8 cellular contexts compared by ENCODE assay signal in genomic region chr1:206739411-206740076, GRCh38. TPM values are rescaled to one million over a fixed set of nuclear protein-coding genes. Genes with fewer than 3 reads are reported as not detected.
DNase-seq lines count a peak whose midpoint lies in the region; ATAC-seq, FAIRE-seq and TF ChIP-seq lines count a peak whose summit lies in the region.

No MANE protein-coding gene starts in this region.

- no peak overlapping the region for H3K4me3 Mint-ChIP-seq in activated CD4-positive, alpha-beta memory T cell treated with anti-CD3 and anti-CD28 coated beads, Interleukin-2, amount 10 ng/mL, durations not matched to agents 7 days and 5 days
- peak overlapping the region; percentile 57 for H3K4me3 Mint-ChIP-seq in stimulated activated effector memory CD8-positive, alpha-beta T cell treated with anti-CD3 and anti-CD28 coated beads, Interleukin-12 subunit alpha, Interleukin-12 subunit beta, amount 100 ng/mL, for 72 hours
- no peak overlapping the region for H3K4me3 Mint-ChIP-seq in endodermal cell

- H3K9me3 Mint-ChIP-seq in activated CD4-positive, alpha-beta memory T cell treated with anti-CD3 and anti-CD28 coated beads, Interleukin-2, amount 10 ng/mL, durations not matched to agents 7 days and 5 days: no peaks in the 10 kb centered on the region
- no peaks in the 10 kb centered on the region for H3K9me3 Mint-ChIP-seq in stimulated activated effector memory CD8-positive, alpha-beta T cell treated with anti-CD3 and anti-CD28 coated beads, Interleukin-12 subunit alpha, Interleukin-12 subunit beta, amount 100 ng/mL, for 72 hours
- H3K9me3 Mint-ChIP-seq in endodermal cell: no peaks in the 10 kb centered on the region

- CTCF ChIA-PET in activated CD4-positive, alpha-beta memory T cell treated with anti-CD3 and anti-CD28 coated beads, Interleukin-2, amount 10 ng/mL, durations not matched to agents 7 days and 5 days (lab: Charles Lee): interaction anchor here (0.8 to 5.2 kb wide), 12 partner anchors 27 to 179 kb away, joined by 3 to 33 read pairs (median 4); no protein-coding TSS in a partner anchor

- H3K36me3 Mint-ChIP-seq in activated CD4-positive, alpha-beta memory T cell treated with anti-CD3 and anti-CD28 coated beads, Interleukin-2, amount 10 ng/mL, durations not matched to agents 7 days and 5 days (ENCODE audit: low read depth): peaks cover 29% of the 10 kb centered on the region
- peaks cover 34% of the 10 kb centered on the region for H3K36me3 Mint-ChIP-seq in stimulated activated effector memory CD8-positive, alpha-beta T cell treated with anti-CD3 and anti-CD28 coated beads, Interleukin-12 subunit alpha, Interleukin-12 subunit beta, amount 100 ng/mL, for 72 hours
- peaks cover 10% of the 10 kb centered on the region for H3K36me3 Mint-ChIP-seq in endodermal cell (ENCODE audit: low read depth)

- peak; percentile 65; the same call in 1 of the 2 replicates for TF ChIP-seq POLR2A in GM12892 (IDR thresholded peaks at IDR 0.05; ENCODE audit: low read depth, low read length)

- WGBS in endodermal cell (ENCODE audit: insufficient coverage in 1 of 2, insufficient read length in 1 of 2), 2 experiments: 52 to 83% methylated on average over 3 to 5 of the region's 5 CpGs

- no peak overlapping the region for H3K27ac ChIP-seq in endodermal cell (ENCODE audit: low read depth, low read length)
- H3K27ac ChIP-seq in caudate nucleus (ENCODE audit: low read depth, low read length): no peak overlapping the region

- peaks cover 2% of the 10 kb centered on the region for H3K27me3 Mint-ChIP-seq in activated CD4-positive, alpha-beta memory T cell treated with anti-CD3 and anti-CD28 coated beads, Interleukin-2, amount 10 ng/mL, durations not matched to agents 7 days and 5 days
- no peaks in the 10 kb centered on the region for H3K27me3 Mint-ChIP-seq in endodermal cell (ENCODE audit: insufficient read depth)

- no peaks in the 10 kb centered on the region for H3K27me3 ChIP-seq in endodermal cell (ENCODE audit: control insufficient read depth, insufficient read depth, low read length, poor library complexity, severe bottlenecking)

- H3K4me3 ChIP-seq in endodermal cell (ENCODE audit: low read length): no peak overlapping the region

- DNase-seq in GM12892 (ENCODE audit: insufficient read length): peak; percentile 64
- peak; percentile 44 for DNase-seq in activated CD4-positive, alpha-beta memory T cell treated with anti-CD3 and anti-CD28 coated beads, Interleukin-2, amount 10 ng/mL, durations not matched to agents 7 days and 5 days
- peak in 1 of 2 donors; percentile 77 for DNase-seq in stimulated activated effector memory CD8-positive, alpha-beta T cell treated with anti-CD3 and anti-CD28 coated beads, Interleukin-12 subunit alpha, Interleukin-12 subunit beta, amount 100 ng/mL, for 72 hours (ENCODE audit: low spot score in 2 of 2)
- DNase-seq in DMS 273 (lab: John Stamatoyannopoulos, UW; ENCODE audit: unreplicated experiment): no peak
- DNase-seq in endodermal cell: no peak
- DNase-seq in caudate nucleus (lab: John Stamatoyannopoulos, UW): no peak

- H3K9ac ChIP-seq in endodermal cell (ENCODE audit: extremely low read depth, low read length, poor library complexity, severe bottlenecking): no peak overlapping the region

- H3K9me3 ChIP-seq in endodermal cell (ENCODE audit: control insufficient read depth, low read length): no peaks in the 10 kb centered on the region

- ATAC-seq in GM19467 (IDR thresholded peaks at IDR 0.05; ENCODE audit: unreplicated experiment) (peak; percentile 85), HG03439 (IDR thresholded peaks at IDR 0.05; ENCODE audit: unreplicated experiment) (peak; percentile 73)
- peak; percentile 85 for ATAC-seq in stimulated activated effector memory CD8-positive, alpha-beta T cell treated with anti-CD3 and anti-CD28 coated beads, Interleukin-12 subunit alpha, Interleukin-12 subunit beta, amount 100 ng/mL, for 72 hours

- POLR2A ChIA-PET in activated CD4-positive, alpha-beta memory T cell treated with anti-CD3 and anti-CD28 coated beads, Interleukin-2, amount 10 ng/mL, durations not matched to agents 7 days and 5 days (lab: Charles Lee): interaction anchor here (0.6 to 1.5 kb wide), 15 partner anchors 17 to 170 kb away, joined by 3 to 13 read pairs (median 4); partner anchors contain the start of gene IL19

- H3K4me1 ChIP-seq in endodermal cell (ENCODE audit: control insufficient read depth, insufficient read depth, low read length): peaks cover 3% of the 10 kb centered on the region

- TF ChIP-seq CTCF in endodermal cell (conservative IDR thresholded peaks at IDR 0.05): no peak

- peak overlapping the region; percentile 72 for H3K27ac Mint-ChIP-seq in activated CD4-positive, alpha-beta memory T cell treated with anti-CD3 and anti-CD28 coated beads, Interleukin-2, amount 10 ng/mL, durations not matched to agents 7 days and 5 days
- H3K27ac Mint-ChIP-seq in stimulated activated effector memory CD8-positive, alpha-beta T cell treated with anti-CD3 and anti-CD28 coated beads, Interleukin-12 subunit alpha, Interleukin-12 subunit beta, amount 100 ng/mL, for 72 hours: peak overlapping the region; percentile 92
- H3K27ac Mint-ChIP-seq in endodermal cell: no peak overlapping the region

- FAIRE-seq in GM12892 (lab: Jason Lieb, UNC): peak; percentile 93

- peaks cover 8% of the 10 kb centered on the region for H3K36me3 ChIP-seq in endodermal cell (ENCODE audit: control insufficient read depth, insufficient read depth, low read length)

- H3K4me1 Mint-ChIP-seq in activated CD4-positive, alpha-beta memory T cell treated with anti-CD3 and anti-CD28 coated beads, Interleukin-2, amount 10 ng/mL, durations not matched to agents 7 days and 5 days: peaks cover 95% of the 10 kb centered on the region
- H3K4me1 Mint-ChIP-seq in stimulated activated effector memory CD8-positive, alpha-beta T cell treated with anti-CD3 and anti-CD28 coated beads, Interleukin-12 subunit alpha, Interleukin-12 subunit beta, amount 100 ng/mL, for 72 hours: peaks cover 94% of the 10 kb centered on the region
- peaks cover 12% of the 10 kb centered on the region for H3K4me1 Mint-ChIP-seq in endodermal cell

RNA-seq across cellular contexts. Expression of gene IL19, which starts 31.0 kb away (rescaled TPM):
- polyA plus RNA-seq in GM12892 (2012; ENCODE audit: missing spikeins): not detected
- not detected for total RNA-seq in activated CD4-positive, alpha-beta memory T cell treated with anti-CD3 and anti-CD28 coated beads, Interleukin-2, amount 10 ng/mL, durations not matched to agents 7 days and 5 days
- not detected for total RNA-seq in endodermal cell
- not detected for polyA plus RNA-seq in endodermal cell (2013, experiment 1 of 2)
- not detected for polyA plus RNA-seq in endodermal cell (2013, experiment 2 of 2)

RNA-seq across cellular contexts. Expression of gene IL10, which starts 32.8 kb away (rescaled TPM):
- 5.2 TPM for polyA plus RNA-seq in GM12892 (2012; ENCODE audit: missing spikeins)
- total RNA-seq in activated CD4-positive, alpha-beta memory T cell treated with anti-CD3 and anti-CD28 coated beads, Interleukin-2, amount 10 ng/mL, durations not matched to agents 7 days and 5 days: 1 to 10 TPM in 1 of 2 experiments, under 1 TPM in 1; 0.73 to 1.9 TPM
- total RNA-seq in endodermal cell: not detected
- polyA plus RNA-seq in endodermal cell (2013, experiment 1 of 2): not detected
- not detected for polyA plus RNA-seq in endodermal cell (2013, experiment 2 of 2)

RNA-seq across cellular contexts. Expression of gene MAPKAPK2, which starts 54.8 kb away (rescaled TPM):
- 37.5 TPM for polyA plus RNA-seq in GM12892 (2012; ENCODE audit: missing spikeins)
- 10 to 100 TPM; 89.1 to 95.2 TPM for total RNA-seq in activated CD4-positive, alpha-beta memory T cell treated with anti-CD3 and anti-CD28 coated beads, Interleukin-2, amount 10 ng/mL, durations not matched to agents 7 days and 5 days
- total RNA-seq in endodermal cell: 10 to 100 TPM; 72.8 to 79.7 TPM
- polyA plus RNA-seq in endodermal cell (2013, experiment 1 of 2): 79.7 TPM
- polyA plus RNA-seq in endodermal cell (2013, experiment 2 of 2): 76.4 TPM

Comparison
In these comparisons a context has a peak if more than half of its experiments do, and no peak if none do; other contexts are left out.
1. DNase-seq: peak in GM12892 (single experiment) and activated CD4-positive, alpha-beta memory T cell treated with anti-CD3 and anti-CD28 coated beads, Interleukin-2, amount 10 ng/mL, durations not matched to agents 7 days and 5 days (single experiment); none in DMS 273 (single experiment), endodermal cell (single experiment) and caudate nucleus (0 of 61).
2. Peak in every context shown above with its lines, with median percentiles within 50 percentile points of each other: ATAC-seq.